17 cellular contexts compared by ENCODE assay signal in genomic region chr10:131774618-131775443, GRCh38.
DNase-seq lines count a peak whose midpoint lies in the region; ATAC-seq, FAIRE-seq and TF ChIP-seq lines count a peak whose summit lies in the region.
"Had no signal": no experiment of that assay in that cellular context is flagged by ENCODE, and none has a peak within 500 bp of the region (broad histone marks: within the 10 kb centered on the region; RNA-seq: fewer than 3 reads in every experiment).

No MANE protein-coding gene starts in this region.

- TF ChIP-seq CTCF in activated B cell treated with CpG ODN at 0.5 μM for 24 hours (IDR thresholded peaks at IDR 0.05), result no peak
- TF ChIP-seq CTCF in H1 (IDR thresholded peaks at IDR 0.05; ENCODE audit: control extremely low read depth in 1 of 3, insufficient read depth in 1 of 3, low read depth in 1 of 3, low read length in 3 of 3), result no peak
- TF ChIP-seq CTCF in neural crest cell (conservative IDR thresholded peaks at IDR 0.05), result no peak
- no peak for TF ChIP-seq CTCF in sigmoid colon (IDR thresholded peaks at IDR 0.05)
- TF ChIP-seq CTCF in type B pancreatic cell (conservative IDR thresholded peaks at IDR 0.05), result no peak
- TF ChIP-seq CTCF in glutamatergic neuron (IDR thresholded peaks at IDR 0.05; ENCODE audit: partially characterized antibody, unreplicated experiment), result no peak

- no peaks in the 10 kb centered on the region for H4K20me1 ChIP-seq in H1 (replicated peaks in 1 of 2; ENCODE audit: control insufficient read depth in 1 of 2, insufficient read depth in 2 of 2, low read length in 2 of 2)

- peaks cover 7 to 13% of the 10 kb centered on the region in 2 experiments; a peak in 3 of 4 replicates for H3K9me3 ChIP-seq in H1 (ENCODE audit: insufficient read depth in 2 of 2, low read depth in 1 of 2, low read length in 1 of 2)
- H3K9me3 ChIP-seq in sigmoid colon, result peaks cover 6 to 20% (median 17%) of the 10 kb centered on the region in 4 donors

- H3K27me3 Mint-ChIP-seq in activated B cell treated with CpG ODN at 0.5 μM for 24 hours, result no peaks in the 10 kb centered on the region
- H3K27me3 Mint-ChIP-seq in neural crest cell (ENCODE audit: low read depth), result no peaks in the 10 kb centered on the region
- H3K27me3 Mint-ChIP-seq in type B pancreatic cell, result peaks cover 15% of the 10 kb centered on the region
- H3K27me3 Mint-ChIP-seq in glutamatergic neuron (ENCODE audit: unreplicated experiment), result peaks cover 8% of the 10 kb centered on the region

- no peak overlapping the region for H2BK120ac ChIP-seq in H1 (replicated peaks; ENCODE audit: low read depth, low read length)

- H2AK5ac ChIP-seq in H1 (ENCODE audit: low read depth, low read length), result no peak overlapping the region

- H4K5ac ChIP-seq in H1 (ENCODE audit: insufficient read length, low read depth, low read length), result no peak overlapping the region

- no peak overlapping the region for H3K23ac ChIP-seq in H1 (ENCODE audit: insufficient read length)

- H3K9me3 Mint-ChIP-seq in activated B cell treated with CpG ODN at 0.5 μM for 24 hours, result peaks cover 14% of the 10 kb centered on the region
- H3K9me3 Mint-ChIP-seq in neural crest cell, result peaks cover 14% of the 10 kb centered on the region
- H3K9me3 Mint-ChIP-seq in type B pancreatic cell, result peaks cover 11% of the 10 kb centered on the region
- peaks cover 12% of the 10 kb centered on the region for H3K9me3 Mint-ChIP-seq in glutamatergic neuron (ENCODE audit: unreplicated experiment)

- H2BK5ac ChIP-seq in H1 (ENCODE audit: low read depth, low read length), result no peak overlapping the region

- H3K79me1 ChIP-seq in H1 (ENCODE audit: low read depth, low read length), result no peaks in the 10 kb centered on the region

- no peak overlapping the region for H3K27ac Mint-ChIP-seq in activated B cell treated with CpG ODN at 0.5 μM for 24 hours
- H3K27ac Mint-ChIP-seq in neural crest cell (ENCODE audit: unreplicated experiment), result peak overlapping the region; percentile 19
- no peak overlapping the region for H3K27ac Mint-ChIP-seq in type B pancreatic cell
- H3K27ac Mint-ChIP-seq in glutamatergic neuron (ENCODE audit: unreplicated experiment), result no peak overlapping the region
- H3K27ac Mint-ChIP-seq: B cell; CD4-positive, alpha-beta memory T cell had no signal

- peak overlapping the region; percentile 88; the same call in 1 of the 2 replicates for H4K8ac ChIP-seq in H1 (ENCODE audit: extremely low read depth, insufficient read depth, low read length)

- H2BK15ac ChIP-seq in H1 (ENCODE audit: low read length), result 0 out of 2 replicates have a peak overlapping the region, but pooled peaks have one; percentile 46

- no peak overlapping the region for H3K4me3 Mint-ChIP-seq in activated B cell treated with CpG ODN at 0.5 μM for 24 hours
- no peak overlapping the region for H3K4me3 Mint-ChIP-seq in neural crest cell
- H3K4me3 Mint-ChIP-seq in type B pancreatic cell, result no peak overlapping the region
- H3K4me3 Mint-ChIP-seq in glutamatergic neuron (ENCODE audit: unreplicated experiment), result no peak overlapping the region
- H3K4me3 Mint-ChIP-seq: B cell; CD4-positive, alpha-beta memory T cell had no signal

- H3K36me3 ChIP-seq in H1 (ENCODE audit: control insufficient read depth in 2 of 4, insufficient read depth in 4 of 4, low read length in 3 of 4) (no peaks in the 10 kb centered on the region), sigmoid colon (no peaks in the 10 kb centered on the region)

- H2BK12ac ChIP-seq in H1 (ENCODE audit: low read depth, low read length), result 0 out of 2 replicates have a peak overlapping the region, but pooled peaks have one; percentile 39

- H3K27me3 ChIP-seq in H1 (replicated peaks in 1 of 4; ENCODE audit: control insufficient read depth in 3 of 4, extremely low read depth in 1 of 4, insufficient read depth in 3 of 4, low read length in 3 of 4) (no peaks in the 10 kb centered on the region), sigmoid colon (peaks cover 0 to 10% (median 0%) of the 10 kb centered on the region in 3 donors)

- TF ChIP-seq RAD21 in H1 (IDR thresholded peaks at IDR 0.05 in 1 of 2, conservative IDR thresholded peaks at IDR 0.05 in 1 of 2; ENCODE audit: low read depth in 2 of 2, low read length in 2 of 2), result no peak

- H3K4me3 ChIP-seq in H1 (ENCODE audit: extremely low read depth in 1 of 4, insufficient read depth in 2 of 4, low read depth in 3 of 4, low read length in 4 of 4), result no peak overlapping the region
- no peak overlapping the region for H3K4me3 ChIP-seq in sigmoid colon

- no peak overlapping the region for H4K91ac ChIP-seq in H1 (replicated peaks; ENCODE audit: insufficient read length, low read length)

- no peak for TF ChIP-seq POLR2A in H1 (IDR thresholded peaks at IDR 0.05; ENCODE audit: control extremely low read depth in 1 of 2, low read depth in 2 of 2, low read length in 2 of 2)
- no peak for TF ChIP-seq POLR2A in sigmoid colon (IDR thresholded peaks at IDR 0.05)

- H3K18ac ChIP-seq in H1 (ENCODE audit: extremely low read depth, low read length), result no peak overlapping the region

- POLR2A ChIA-PET in activated B cell treated with CpG ODN at 0.5 μM for 24 hours (lab: Charles Lee) (no interaction called here), H1 (lab: Charles Lee; ENCODE audit: partially characterized antibody) (no interaction called here)

- TF ChIP-seq EP300 in H1 (IDR thresholded peaks at IDR 0.05; ENCODE audit: borderline replicate concordance in 1 of 2, low read depth in 2 of 2, low read length in 2 of 2), result no peak
- no peak for TF ChIP-seq EP300 in sigmoid colon (IDR thresholded peaks at IDR 0.05)

- no peak overlapping the region for H3K14ac ChIP-seq in H1 (ENCODE audit: insufficient read length)

- H3K4me1 Mint-ChIP-seq in activated B cell treated with CpG ODN at 0.5 μM for 24 hours (no peaks in the 10 kb centered on the region), neural crest cell (peaks cover 17% of the 10 kb centered on the region), type B pancreatic cell (ENCODE audit: unreplicated experiment) (peaks cover 29% of the 10 kb centered on the region), glutamatergic neuron (ENCODE audit: low read depth, unreplicated experiment) (peaks cover 6% of the 10 kb centered on the region)
- H3K4me1 Mint-ChIP-seq: B cell; CD4-positive, alpha-beta memory T cell had no signal

- H2BK20ac ChIP-seq in H1 (ENCODE audit: low read length), result no peak overlapping the region

- FAIRE-seq in H1 (lab: Jason Lieb, UNC), result no peak
- FAIRE-seq: HepG2 had no signal

- H3K36me3 Mint-ChIP-seq in activated B cell treated with CpG ODN at 0.5 μM for 24 hours (ENCODE audit: low read depth) (no peaks in the 10 kb centered on the region), neural crest cell (ENCODE audit: low read depth) (peaks cover 18% of the 10 kb centered on the region), type B pancreatic cell (no peaks in the 10 kb centered on the region), glutamatergic neuron (ENCODE audit: unreplicated experiment) (peaks cover 26% of the 10 kb centered on the region)

- intact Hi-C loops in activated B cell treated with CpG ODN at 0.5 μM for 24 hours (cut with micrococcal nuclease) (no loop called here), sigmoid colon (cut with DNase I) (no loop called here)

- WGBS in H1 (ENCODE audit: extremely low coverage in 1 of 2, insufficient coverage in 1 of 2, insufficient read length in 1 of 2, insufficient replicate concordance in 2 of 2, low coverage in 1 of 2, low lambda C conversion rate in 2 of 2, missing lambda C conversion rate in 1 of 2), 2 experiments, result 89% methylated on average over 23 of the region's 23 CpGs; no CpG with 5 or more reads in 1 of the 2 experiments
- 83% methylated on average over 23 of the region's 23 CpGs for WGBS in sigmoid colon, 2 donors

- H3K4me1 ChIP-seq in H1 (replicated peaks in 1 of 4; ENCODE audit: control insufficient read depth in 3 of 4, insufficient read depth in 4 of 4, low read length in 3 of 4), result peaks cover 0 to 3% (median 0%) of the 10 kb centered on the region in 4 experiments; a peak in 4 of 7 replicates
- H3K4me1 ChIP-seq in sigmoid colon, result peaks cover 0 to 4% (median 0%) of the 10 kb centered on the region in 4 donors

- no peak overlapping the region for H3K4ac ChIP-seq in H1 (replicated peaks; ENCODE audit: insufficient read length, low read depth, low read length)

- H3K27ac ChIP-seq in H1 (ENCODE audit: low read depth, low read length), result no peak overlapping the region
- no peak overlapping the region for H3K27ac ChIP-seq in sigmoid colon

- no peaks in the 10 kb centered on the region for H3K79me2 ChIP-seq in H1 (ENCODE audit: control insufficient read depth in 1 of 2, insufficient read depth in 2 of 2, low read length in 2 of 2)

- CTCF ChIA-PET in activated B cell treated with CpG ODN at 0.5 μM for 24 hours (lab: Charles Lee) (no interaction called here), H1 (lab: Charles Lee; ENCODE audit: partially characterized antibody) (interaction anchor here (0.5 to 3.1 kb wide), 10 partner anchors 8 to 101 kb away, joined by 3 to 29 read pairs (median 4); no protein-coding TSS in a partner anchor)

- H3K4me2 ChIP-seq in H1 (ENCODE audit: insufficient read depth in 1 of 2, low read depth in 2 of 2, low read length in 2 of 2), result no peak overlapping the region

- H2AFZ ChIP-seq in H1 (ENCODE audit: low read length), result peak overlapping the region; percentile 37; the same call in 1 of the 2 replicates

- H3K9ac ChIP-seq in H1 (replicated peaks in 1 of 4; ENCODE audit: extremely low read depth in 1 of 4, low read depth in 3 of 4, low read length in 3 of 4), result no peak overlapping the region

- ATAC-seq in activated B cell treated with CpG ODN at 0.5 μM for 24 hours (ENCODE audit: low read depth) (no peak), HG02759 (IDR thresholded peaks at IDR 0.05; ENCODE audit: unreplicated experiment) (no peak)
- ATAC-seq: HepG2 had no signal

- no peak overlapping the region for H3K56ac ChIP-seq in H1 (replicated peaks; ENCODE audit: insufficient read length, low read depth, low read length)

- no peaks in the 10 kb centered on the region for H3K23me2 ChIP-seq in H1 (ENCODE audit: low read depth, low read length)

- DNase-seq in activated B cell treated with CpG ODN at 0.5 μM for 24 hours (peak; percentile 6), H1 (ENCODE audit: low read depth in 1 of 2, low spot score in 2 of 2) (peak in 1 of 2 experiments; percentile 38), neural crest cell (ENCODE audit: low read depth, low spot score) (no peak), sigmoid colon (peak; percentile 50), type B pancreatic cell (ENCODE audit: extremely low spot score, unreplicated experiment) (no peak), glutamatergic neuron (no peak)
- DNase-seq: Calu3; CD4-positive, alpha-beta memory T cell; DMS53; KG1; NCI-H1048; NCI-H146; NCI-H2081; NCI-H510A had no signal

TF ChIP-seq in H1, 55 proteins besides CTCF, POLR2A, EP300 and RAD21 (continues in another document):
- TF ChIP-seq POU5F1 (IDR thresholded peaks at IDR 0.05; ENCODE audit: low read depth, low read length) (no peak), BRCA1 (IDR thresholded peaks at IDR 0.05; ENCODE audit: low read depth, low read length) (no peak), ZNF274 (IDR thresholded peaks at IDR 0.05; ENCODE audit: borderline replicate concordance, extremely low read depth, low read length) (no peak), JUN (IDR thresholded peaks at IDR 0.05; ENCODE audit: low read depth, low read length) (no peak), SRF (IDR thresholded peaks at IDR 0.05; ENCODE audit: low read depth, low read length) (no peak), JUND (IDR thresholded peaks at IDR 0.05; ENCODE audit: low read length) (no peak)

Comparison
In these comparisons a context has a peak if more than half of its experiments do, and no peak if none do; other contexts are left out.
1. DNase-seq: peak in activated B cell treated with CpG ODN at 0.5 μM for 24 hours (single experiment) and sigmoid colon (single experiment); none in neural crest cell (single experiment), type B pancreatic cell (single experiment) and glutamatergic neuron (single experiment).